Comparison of ENCODE assay signal across 8 cellular contexts in the genomic region with DNA sequence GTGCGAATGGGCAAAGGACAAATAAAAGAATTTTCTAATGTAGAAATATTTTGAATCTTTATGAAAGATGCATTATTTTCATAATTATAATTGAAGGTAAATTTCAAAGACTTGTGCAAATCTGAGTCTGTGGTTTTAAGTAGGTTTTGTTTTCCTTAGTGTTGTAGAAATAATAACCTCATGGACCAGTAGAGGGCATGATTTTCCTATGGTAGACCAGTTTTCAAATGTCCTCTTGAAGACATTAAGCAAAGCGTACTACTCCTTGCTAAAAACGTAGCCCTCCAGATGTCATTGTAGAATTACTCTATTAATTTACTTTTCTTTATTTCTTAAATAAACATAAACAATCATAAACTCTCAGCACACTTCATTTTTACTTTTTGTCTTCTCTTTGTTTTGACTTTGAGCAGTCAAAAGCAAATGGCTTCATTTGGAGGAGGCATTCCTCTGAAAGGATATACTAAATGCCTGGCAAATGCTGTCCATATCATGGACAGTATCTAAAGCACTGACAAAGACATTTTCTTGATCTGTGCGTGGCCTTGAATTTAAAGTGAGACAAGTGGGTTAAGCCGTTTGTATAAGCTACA.
DNase-seq lines count a peak whose midpoint lies in the region; ATAC-seq, FAIRE-seq and TF ChIP-seq lines count a peak whose summit lies in the region.

No MANE protein-coding gene starts in this region.

- intact Hi-C loops in Right ventricle myocardium superior (cut with DNase I) = loop anchor here (5.0 kb wide), 1 partner anchor 164 kb away; no protein-coding TSS in a partner anchor

- DNase-seq in Right ventricle myocardium superior (no peak), right atrium auricular region (ENCODE audit: low spot score) (no peak), HTR-8/SVneo (ENCODE audit: insufficient read length, low spot score) (peak; percentile 19), RPMI8226 (peak; percentile 61), fibroblast of mammary gland (ENCODE audit: low read depth) (peak; percentile 62), stromal cell of bone marrow (ENCODE audit: low read depth) (peak; percentile 20), iPS-NIHi11 (ENCODE audit: low spot score) (no peak)
- no peak for DNase-seq in effector CD4-positive, alpha-beta T cell

- no peaks in the 10 kb centered on the region for H3K27me3 ChIP-seq in right atrium auricular region

- H3K4me3 ChIP-seq in right atrium auricular region (no peak overlapping the region), fibroblast of mammary gland (ENCODE audit: control insufficient read depth, low read depth, low read length) (no peak overlapping the region)

- peak; percentile 63 for ATAC-seq in Right ventricle myocardium superior (ENCODE audit: poor library complexity)

- H3K4me1 ChIP-seq in right atrium auricular region = no peaks in the 10 kb centered on the region

- no peaks in the 10 kb centered on the region for H3K36me3 ChIP-seq in right atrium auricular region

- no peak overlapping the region for H3K27ac ChIP-seq in right atrium auricular region

- no peaks in the 10 kb centered on the region for H3K9me3 ChIP-seq in right atrium auricular region

- peak in 1 of 2 donors; percentile 57 for TF ChIP-seq CTCF in right atrium auricular region (IDR thresholded peaks at IDR 0.05)
- TF ChIP-seq CTCF in fibroblast of mammary gland (conservative IDR thresholded peaks at IDR 0.05; ENCODE audit: control insufficient read depth, insufficient read depth, low read depth, low read length) = peak; percentile 60

- FAIRE-seq in HTR-8/SVneo (lab: Jason Lieb, UNC) = no peak

Comparison
In these comparisons a context has a peak if more than half of its experiments do, and no peak if none do; other contexts are left out.
1. DNase-seq: peak in HTR-8/SVneo (single experiment), RPMI8226 (single experiment), fibroblast of mammary gland (single experiment) and stromal cell of bone marrow (single experiment); none in Right ventricle myocardium superior (single experiment), right atrium auricular region (single experiment), effector CD4-positive, alpha-beta T cell (single experiment) and iPS-NIHi11 (single experiment).